20 cellular contexts compared by ENCODE assay signal in the genomic region with DNA sequence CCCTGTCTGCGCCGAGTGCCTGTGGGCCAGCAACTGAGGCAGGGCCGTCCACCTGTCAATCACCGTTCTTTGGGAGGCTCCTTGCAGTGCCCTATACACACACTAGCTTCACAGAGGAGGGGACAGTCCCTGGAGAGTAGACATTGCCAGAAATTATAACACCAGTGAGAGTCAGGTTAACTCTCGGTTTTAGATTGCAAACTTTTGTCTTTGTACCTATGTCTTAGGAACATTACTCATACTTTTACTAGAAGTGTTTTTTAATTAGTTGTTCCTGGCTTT.
DNase-seq lines count a peak whose midpoint lies in the region; ATAC-seq and TF ChIP-seq lines count a peak whose summit lies in the region.
"Had no signal": no experiment of that assay in that cellular context is flagged by ENCODE, and none has a peak within 500 bp of the region (broad histone marks: within the 10 kb centered on the region; RNA-seq: fewer than 3 reads in every experiment).

No MANE protein-coding gene starts in this region.

- TF ChIP-seq CTCF in CD14-positive monocyte (IDR thresholded peaks at IDR 0.05) (no peak), activated B cell treated with CpG ODN at 0.5 μM for 24 hours (IDR thresholded peaks at IDR 0.05) (no peak)

- H3K9me3 Mint-ChIP-seq in CD14-positive monocyte (no peaks in the 10 kb centered on the region), activated B cell treated with CpG ODN at 0.5 μM for 24 hours (no peaks in the 10 kb centered on the region), immature natural killer cell (no peaks in the 10 kb centered on the region)
- H3K9me3 Mint-ChIP-seq: activated naive CD8-positive, alpha-beta T cell treated with anti-CD3 and anti-CD28 coated beads, Interleukin-2, amount 10 ng/mL, durations not matched to agents 7 days and 5 days had no signal

- CTCF ChIA-PET in activated B cell treated with CpG ODN at 0.5 μM for 24 hours (lab: Charles Lee) = interaction anchor here (0.8 to 1.4 kb wide), 2 partner anchors 36 to 109 kb away, joined by 4 read pairs; no protein-coding TSS in a partner anchor

- peaks cover 65 to 67% of the 10 kb centered on the region in 2 donors for H3K36me3 Mint-ChIP-seq in CD14-positive monocyte
- peaks cover 54% of the 10 kb centered on the region for H3K36me3 Mint-ChIP-seq in activated B cell treated with CpG ODN at 0.5 μM for 24 hours (ENCODE audit: low read depth)
- peaks cover 8 to 38% (median 18%) of the 10 kb centered on the region in 3 donors for H3K36me3 Mint-ChIP-seq in immature natural killer cell

- intact Hi-C loops in CD14-positive monocyte (cut with micrococcal nuclease) (no loop called here), activated B cell treated with CpG ODN at 0.5 μM for 24 hours (cut with micrococcal nuclease) (no loop called here)

- DNase-seq in activated CD4-positive, CD25-positive, alpha-beta regulatory T cell (lab: John Stamatoyannopoulos, UW) = no peak
- DNase-seq in CD14-positive monocyte (ENCODE audit: low spot score) (no peak), activated B cell treated with CpG ODN at 0.5 μM for 24 hours (no peak), immature natural killer cell (no peak), NCI-H1436 (lab: John Stamatoyannopoulos, UW) (no peak)
- DNase-seq: 8988T; activated naive CD8-positive, alpha-beta T cell treated with anti-CD3 and anti-CD28 coated beads, Interleukin-2, amount 10 ng/mL, durations not matched to agents 7 days and 5 days; hippocampal formation; IMR-90; kidney glomerular epithelial cell; MV-4-11; NCI-H2081 treated with DMSO at 0.1 percent for 48 hours; NCI-H510A treated with DMSO at 0.1 percent for 48 hours; ovary; SIG-M5; stimulated activated naive CD4-positive, alpha-beta T cell; T-helper 9 cell had no signal

- ATAC-seq in activated CD4-positive, CD25-positive, alpha-beta regulatory T cell treated with anti-CD3 and anti-CD28 coated beads, Interleukin-2, amount 50 U/mL, for 24 hours = peak; percentile 33 to 43
- no peak for ATAC-seq in activated B cell treated with CpG ODN at 0.5 μM for 24 hours (ENCODE audit: low read depth)
- ATAC-seq in GM19023 (IDR thresholded peaks at IDR 0.05; ENCODE audit: unreplicated experiment) = no peak
- no peak for ATAC-seq in HG03280 (IDR thresholded peaks at IDR 0.05; ENCODE audit: unreplicated experiment)

- H3K4me1 Mint-ChIP-seq in CD14-positive monocyte (peaks cover 39% of the 10 kb centered on the region), activated B cell treated with CpG ODN at 0.5 μM for 24 hours (peaks cover 54% of the 10 kb centered on the region), immature natural killer cell (peaks cover 82 to 91% of the 10 kb centered on the region in 2 donors)

- H3K27me3 Mint-ChIP-seq in CD14-positive monocyte (ENCODE audit: low read depth in 3 of 3) = no peaks in the 10 kb centered on the region
- H3K27me3 Mint-ChIP-seq in activated B cell treated with CpG ODN at 0.5 μM for 24 hours = no peaks in the 10 kb centered on the region
- H3K27me3 Mint-ChIP-seq in immature natural killer cell (ENCODE audit: low read depth in 3 of 3) = peaks cover 9 to 27% (median 27%) of the 10 kb centered on the region in 3 donors
- H3K27me3 Mint-ChIP-seq: activated naive CD8-positive, alpha-beta T cell treated with anti-CD3 and anti-CD28 coated beads, Interleukin-2, amount 10 ng/mL, durations not matched to agents 7 days and 5 days had no signal

- H3K4me3 Mint-ChIP-seq in CD14-positive monocyte = no peak overlapping the region
- H3K4me3 Mint-ChIP-seq in activated B cell treated with CpG ODN at 0.5 μM for 24 hours = no peak overlapping the region
- H3K4me3 Mint-ChIP-seq in immature natural killer cell = peak overlapping the region; percentile 54 to 77 (median 70)
- H3K4me3 Mint-ChIP-seq: activated naive CD8-positive, alpha-beta T cell treated with anti-CD3 and anti-CD28 coated beads, Interleukin-2, amount 10 ng/mL, durations not matched to agents 7 days and 5 days had no signal

- POLR2A ChIA-PET in activated B cell treated with CpG ODN at 0.5 μM for 24 hours (lab: Charles Lee) = interaction anchor here (0.7 kb wide), 1 partner anchor 35 kb away, joined by 3 read pairs; no protein-coding TSS in a partner anchor

- H3K27ac Mint-ChIP-seq in CD14-positive monocyte = peak overlapping the region in 5 of 7 donors; percentile 40 to 97 (median 85)
- peak overlapping the region; percentile 57 for H3K27ac Mint-ChIP-seq in activated B cell treated with CpG ODN at 0.5 μM for 24 hours
- peak overlapping the region; percentile 93 to 98 (median 96) for H3K27ac Mint-ChIP-seq in immature natural killer cell
- H3K27ac Mint-ChIP-seq: activated naive CD8-positive, alpha-beta T cell treated with anti-CD3 and anti-CD28 coated beads, Interleukin-2, amount 10 ng/mL, durations not matched to agents 7 days and 5 days had no signal

Comparison
In these comparisons a context has a peak if more than half of its experiments do, and no peak if none do; other contexts are left out.
1. ATAC-seq: peak in activated CD4-positive, CD25-positive, alpha-beta regulatory T cell treated with anti-CD3 and anti-CD28 coated beads, Interleukin-2, amount 50 U/mL, for 24 hours (2 of 2); none in activated B cell treated with CpG ODN at 0.5 μM for 24 hours (single experiment), GM19023 (single experiment) and HG03280 (single experiment).
2. H3K4me3 Mint-ChIP-seq: peak in immature natural killer cell (5 of 5); none in CD14-positive monocyte (0 of 2) and activated B cell treated with CpG ODN at 0.5 μM for 24 hours (single experiment).
3. Peak in every context shown above with its lines, with median percentiles within 50 percentile points of each other: H3K27ac Mint-ChIP-seq.